ENCODE assay signal across 14 cellular contexts in the genomic region with DNA sequence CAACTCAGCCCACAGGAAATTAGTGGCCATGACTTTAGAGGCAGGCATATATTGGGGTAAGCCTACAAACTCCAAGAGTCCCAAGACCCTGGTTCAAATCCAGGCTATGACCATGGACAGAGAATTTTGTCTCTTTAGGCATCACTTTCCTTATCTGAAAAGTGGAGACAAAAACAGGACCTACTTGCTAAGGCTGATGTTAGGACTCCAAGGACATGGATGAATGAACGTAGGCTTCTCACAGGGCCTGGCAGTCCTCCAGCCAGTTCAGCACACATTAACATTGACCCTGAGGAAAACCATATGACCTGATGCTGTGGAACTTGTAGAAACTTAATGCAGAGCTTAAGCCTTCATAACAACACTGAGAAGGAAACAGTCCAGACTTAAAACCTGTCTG. TPM values are rescaled to one million over a fixed set of nuclear protein-coding genes. Genes with fewer than 3 reads are reported as not detected.
DNase-seq lines count a peak whose midpoint lies in the region; ATAC-seq and TF ChIP-seq lines count a peak whose summit lies in the region.
"Had no signal": no experiment of that assay in that cellular context is flagged by ENCODE, and none has a peak within 500 bp of the region (broad histone marks: within the 10 kb centered on the region; RNA-seq: fewer than 3 reads in every experiment).

No MANE protein-coding gene starts in this region.

- H3K9me3 Mint-ChIP-seq in nephron = no peaks in the 10 kb centered on the region
- no peaks in the 10 kb centered on the region for H3K9me3 Mint-ChIP-seq in activated T-cell treated with anti-CD3 and anti-CD28 coated beads, Interleukin-2, amount 50 U/mL, for 4 hours
- H3K9me3 Mint-ChIP-seq: activated naive CD4-positive, alpha-beta T cell treated with anti-CD3 and anti-CD28 coated beads, Interleukin-2, amount 50 U/mL, for 24 hours had no signal

- H3K9me3 ChIP-seq in BE2C = no peaks in the 10 kb centered on the region
- no peaks in the 10 kb centered on the region for H3K9me3 ChIP-seq in MG63
- no peaks in the 10 kb centered on the region for H3K9me3 ChIP-seq in ectodermal cell (ENCODE audit: control insufficient read depth, low read length)
- H3K9me3 ChIP-seq: prostate gland, uterus had no signal

- H3K27me3 ChIP-seq in BE2C (no peaks in the 10 kb centered on the region), MG63 (no peaks in the 10 kb centered on the region), ectodermal cell (ENCODE audit: control insufficient read depth, insufficient read depth, low read length, poor library complexity, severe bottlenecking) (no peaks in the 10 kb centered on the region)
- H3K27me3 ChIP-seq: uterus had no signal

- peak overlapping the region; percentile 93 to 100 (median 99) for H3K4me3 Mint-ChIP-seq in nephron
- H3K4me3 Mint-ChIP-seq in activated T-cell treated with anti-CD3 and anti-CD28 coated beads, Interleukin-2, amount 50 U/mL, for 4 hours = no peak overlapping the region
- H3K4me3 Mint-ChIP-seq: activated CD4-positive, alpha-beta T cell treated with anti-CD3 and anti-CD28 coated beads for 36 hours had no signal

- H3K4me1 ChIP-seq in BE2C (no peaks in the 10 kb centered on the region), ectodermal cell (ENCODE audit: control insufficient read depth, insufficient read depth, low read length) (peaks cover 12% of the 10 kb centered on the region)

- no peak for TF ChIP-seq CTCF in BE2C (IDR thresholded peaks at IDR 0.05; ENCODE audit: low read depth, low read length)
- no peak for TF ChIP-seq CTCF in nephron (IDR thresholded peaks at IDR 0.05; ENCODE audit: unreplicated experiment in 3 of 3)

- peak; percentile 29 for DNase-seq in BE2C
- no peak for DNase-seq in MG63
- DNase-seq in NCI-H187 (lab: John Stamatoyannopoulos, UW) = no peak
- no peak for DNase-seq in activated T-cell treated with anti-CD3 and anti-CD28 coated beads, Interleukin-2, amount 50 U/mL, for 4 hours
- DNase-seq in stimulated activated CD4-positive, alpha-beta T cell treated with anti-CD3 and anti-CD28 coated beads, Interleukin-2, amount 100 ng/mL, for 24 hours = no peak
- DNase-seq: activated CD4-positive, alpha-beta T cell treated with anti-CD3 and anti-CD28 coated beads for 36 hours; NCI-H2081 treated with DMSO at 0.1 percent for 48 hours; uterus had no signal

- H3K27ac ChIP-seq in ectodermal cell (ENCODE audit: insufficient read depth, low read depth, low read length, poor library complexity, severe bottlenecking) = no peak overlapping the region

- H3K27me3 Mint-ChIP-seq in nephron (ENCODE audit: low read depth) = no peaks in the 10 kb centered on the region
- H3K27me3 Mint-ChIP-seq in activated T-cell treated with anti-CD3 and anti-CD28 coated beads, Interleukin-2, amount 50 U/mL, for 4 hours (ENCODE audit: low read depth) = peaks cover 2% of the 10 kb centered on the region

- peak overlapping the region; percentile 99 for H3K4me3 ChIP-seq in BE2C (ENCODE audit: low read depth, low read length)
- H3K4me3 ChIP-seq in MG63 = peak overlapping the region; percentile 97
- H3K4me3 ChIP-seq in ectodermal cell (ENCODE audit: insufficient read depth, low read depth, low read length) = peak overlapping the region; percentile 85

- 88 to 95% methylated on average over 1 of the region's 1 CpG for WGBS in ectodermal cell, 2 experiments

- H3K36me3 Mint-ChIP-seq in nephron (ENCODE audit: low read depth) = peaks cover 23% of the 10 kb centered on the region
- no peaks in the 10 kb centered on the region for H3K36me3 Mint-ChIP-seq in activated T-cell treated with anti-CD3 and anti-CD28 coated beads, Interleukin-2, amount 50 U/mL, for 4 hours (ENCODE audit: insufficient read depth)
- H3K36me3 Mint-ChIP-seq: activated naive CD4-positive, alpha-beta T cell treated with anti-CD3 and anti-CD28 coated beads, Interleukin-2, amount 50 U/mL, for 24 hours had no signal

- peak overlapping the region; percentile 99 to 100 (median 99) for H3K27ac Mint-ChIP-seq in nephron
- H3K27ac Mint-ChIP-seq: activated CD4-positive, alpha-beta T cell treated with anti-CD3 and anti-CD28 coated beads for 36 hours had no signal

- no peak for ATAC-seq in HG03175 (IDR thresholded peaks at IDR 0.05; ENCODE audit: unreplicated experiment)
- no peak for ATAC-seq in activated T-cell treated with anti-CD3 and anti-CD28 coated beads, Interleukin-2, amount 50 U/mL, for 4 hours
- ATAC-seq: activated CD4-positive, alpha-beta T cell treated with anti-CD3 and anti-CD28 coated beads for 36 hours had no signal

- H3K4me1 Mint-ChIP-seq in nephron = peaks cover 30% of the 10 kb centered on the region
- peaks cover 23% of the 10 kb centered on the region for H3K4me1 Mint-ChIP-seq in activated T-cell treated with anti-CD3 and anti-CD28 coated beads, Interleukin-2, amount 50 U/mL, for 4 hours (ENCODE audit: low read depth)

- H3K36me3 ChIP-seq in BE2C = peaks cover 23% of the 10 kb centered on the region
- H3K36me3 ChIP-seq in MG63 = peaks cover 66% of the 10 kb centered on the region
- H3K36me3 ChIP-seq in ectodermal cell (ENCODE audit: control insufficient read depth, insufficient read depth, low read length) = peaks cover 10% of the 10 kb centered on the region
- H3K36me3 ChIP-seq: prostate gland, uterus had no signal

RNA-seq across cellular contexts. Expression of a gene that starts 1.4 kb away (rescaled TPM):
- 708 TPM for polyA plus RNA-seq in BE2C (2012; ENCODE audit: insufficient read depth, insufficient read length, low read depth)
- total RNA-seq in MG63 (2014; rRNA removed; shearing (Covaris generic); ENCODE audit: low replicate concordance) = 191 and 258 TPM in 2 replicates
- 251 TPM for polyA plus RNA-seq in ectodermal cell (2013, experiment 1 of 4)
- polyA plus RNA-seq in ectodermal cell (2013, experiment 2 of 4) = 227 TPM
- polyA plus RNA-seq in ectodermal cell (2013, experiment 3 of 4) = 204 TPM
- 223 TPM for polyA plus RNA-seq in ectodermal cell (2013, experiment 4 of 4)
- total RNA-seq in activated T-cell treated with anti-CD3 and anti-CD28 coated beads, Interleukin-2, amount 50 U/mL, for 4 hours = 1 to 10 TPM in 1 of 3 donors, under 1 TPM in 2; 0.68 to 1.2 (median 0.76) TPM

RNA-seq across cellular contexts. Expression of a gene that starts 2.4 kb away (rescaled TPM):
- 206 TPM for polyA plus RNA-seq in BE2C (2012; ENCODE audit: insufficient read depth, insufficient read length, low read depth)
- total RNA-seq in MG63 (2014; rRNA removed; shearing (Covaris generic); ENCODE audit: low replicate concordance) = 66.5 and 123 TPM in 2 replicates
- 47.5 TPM for polyA plus RNA-seq in ectodermal cell (2013, experiment 1 of 4)
- polyA plus RNA-seq in ectodermal cell (2013, experiment 2 of 4) = 44.3 TPM
- polyA plus RNA-seq in ectodermal cell (2013, experiment 3 of 4) = 39.5 TPM
- polyA plus RNA-seq in ectodermal cell (2013, experiment 4 of 4) = 36.3 TPM
- 1 to 10 TPM; 2.0 to 3.6 (median 2.5) TPM for total RNA-seq in activated T-cell treated with anti-CD3 and anti-CD28 coated beads, Interleukin-2, amount 50 U/mL, for 4 hours

RNA-seq across cellular contexts. Expression of a gene that starts 21.8 kb away (rescaled TPM):
- 183 TPM for polyA plus RNA-seq in BE2C (2012; ENCODE audit: insufficient read depth, insufficient read length, low read depth)
- 69.3 and 124 TPM in 2 replicates for total RNA-seq in MG63 (2014; rRNA removed; shearing (Covaris generic); ENCODE audit: low replicate concordance)
- polyA plus RNA-seq in ectodermal cell (2013, experiment 1 of 4) = 111 TPM
- 114 TPM for polyA plus RNA-seq in ectodermal cell (2013, experiment 2 of 4)
- 88.6 TPM for polyA plus RNA-seq in ectodermal cell (2013, experiment 3 of 4)
- polyA plus RNA-seq in ectodermal cell (2013, experiment 4 of 4) = 94.7 TPM
- total RNA-seq in activated T-cell treated with anti-CD3 and anti-CD28 coated beads, Interleukin-2, amount 50 U/mL, for 4 hours = 10 to 100 TPM; 29.7 to 53.6 (median 41.9) TPM

RNA-seq across cellular contexts. Expression of a gene that starts 23.4 kb away (rescaled TPM):
- polyA plus RNA-seq in BE2C (2012; ENCODE audit: insufficient read depth, insufficient read length, low read depth) = not detected
- total RNA-seq in MG63 (2014; rRNA removed; shearing (Covaris generic); ENCODE audit: low replicate concordance) = not detected in 2 replicates
- not detected for polyA plus RNA-seq in ectodermal cell (2013, experiment 1 of 4)
- not detected for polyA plus RNA-seq in ectodermal cell (2013, experiment 2 of 4)
- polyA plus RNA-seq in ectodermal cell (2013, experiment 3 of 4) = not detected
- polyA plus RNA-seq in ectodermal cell (2013, experiment 4 of 4) = not detected
- not detected for total RNA-seq in activated T-cell treated with anti-CD3 and anti-CD28 coated beads, Interleukin-2, amount 50 U/mL, for 4 hours
- total RNA-seq: kidney epithelial cell had no signal

RNA-seq across cellular contexts. Expression of a gene that starts 27.7 kb away (rescaled TPM):
- polyA plus RNA-seq in BE2C (2012; ENCODE audit: insufficient read depth, insufficient read length, low read depth) = 267 TPM
- total RNA-seq in MG63 (2014; rRNA removed; shearing (Covaris generic); ENCODE audit: low replicate concordance) = 6.4 and 10.5 TPM in 2 replicates
- 71.2 TPM for polyA plus RNA-seq in ectodermal cell (2013, experiment 1 of 4)
- polyA plus RNA-seq in ectodermal cell (2013, experiment 2 of 4) = 75.1 TPM
- 56.5 TPM for polyA plus RNA-seq in ectodermal cell (2013, experiment 3 of 4)
- polyA plus RNA-seq in ectodermal cell (2013, experiment 4 of 4) = 60.8 TPM
- under 1 TPM; 0.86 to 0.98 (median 0.92) TPM for total RNA-seq in activated T-cell treated with anti-CD3 and anti-CD28 coated beads, Interleukin-2, amount 50 U/mL, for 4 hours

Comparison
In these comparisons a context has a peak if more than half of its experiments do, and no peak if none do; other contexts are left out.
1. RNA of a gene that starts 1.4 kb away (total RNA-seq): 191 to 258 TPM in MG63; 0.68 to 1.2 TPM in activated T-cell treated with anti-CD3 and anti-CD28 coated beads, Interleukin-2, amount 50 U/mL, for 4 hours; every median in the first group is over 10 times any median in the second.
2. RNA of a gene that starts 2.4 kb away (total RNA-seq): 66.5 to 123 TPM in MG63; 2.0 to 3.6 TPM in activated T-cell treated with anti-CD3 and anti-CD28 coated beads, Interleukin-2, amount 50 U/mL, for 4 hours; every median in the first group is over 10 times any median in the second.
3. Peak in every context shown above with its lines, with median percentiles within 50 percentile points of each other: H3K4me3 ChIP-seq.